ENCODE assay signal across 22 cellular contexts in the genomic region with DNA sequence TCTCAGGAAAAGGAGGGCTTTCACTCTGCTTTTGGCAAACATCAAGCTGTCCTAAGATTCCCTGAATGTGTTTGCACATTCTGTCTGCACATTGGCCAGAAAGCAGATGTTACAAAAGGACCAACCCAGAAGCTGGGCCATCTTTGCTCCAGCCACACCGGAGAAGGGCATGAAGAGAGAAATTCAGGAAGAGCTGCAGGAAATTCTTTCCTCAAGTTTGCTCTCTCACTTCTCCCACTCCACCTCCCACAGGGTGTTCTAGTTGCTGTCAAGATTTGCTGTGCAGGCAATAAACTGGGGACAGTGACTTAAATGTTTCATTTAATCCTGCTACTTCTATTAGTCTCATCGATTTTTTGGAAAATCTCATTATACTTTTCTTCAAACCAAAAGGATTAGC.
DNase-seq lines count a peak whose midpoint lies in the region; ATAC-seq, FAIRE-seq and TF ChIP-seq lines count a peak whose summit lies in the region.
"Had no signal": no experiment of that assay in that cellular context is flagged by ENCODE, and none has a peak within 500 bp of the region (broad histone marks: within the 10 kb centered on the region; RNA-seq: fewer than 3 reads in every experiment).

No MANE protein-coding gene starts in this region.

- FAIRE-seq in H1 (lab: Jason Lieb, UNC): no peak
- FAIRE-seq: A549, GM12892, GM18507 had no signal

- TF ChIP-seq POLR2A in H1 (IDR thresholded peaks at IDR 0.05; ENCODE audit: control extremely low read depth in 1 of 2, low read depth in 2 of 2, low read length in 2 of 2) (no peak), uterus (IDR thresholded peaks at IDR 0.05) (no peak)

- H3K27ac ChIP-seq in H1 (ENCODE audit: low read depth, low read length) (no peak overlapping the region), neural progenitor cell (no peak overlapping the region), uterus (no peak overlapping the region)
- H3K27ac ChIP-seq: 22Rv1, A549, C4-2B, GM23248 had no signal

- H3K4me3 Mint-ChIP-seq in neural progenitor cell: no peak overlapping the region
- H3K4me3 Mint-ChIP-seq: CD4-positive, alpha-beta T cell had no signal

- H3K4me3 ChIP-seq in H1 (ENCODE audit: extremely low read depth in 1 of 4, insufficient read depth in 2 of 4, low read depth in 3 of 4, low read length in 4 of 4) (no peak overlapping the region), neural progenitor cell (no peak overlapping the region), uterus (no peak overlapping the region)
- H3K4me3 ChIP-seq: A549, GM23248 had no signal

- no peaks in the 10 kb centered on the region for H3K27me3 ChIP-seq in H1 (replicated peaks in 1 of 4; ENCODE audit: control insufficient read depth in 3 of 4, extremely low read depth in 1 of 4, insufficient read depth in 3 of 4, low read length in 3 of 4)
- H3K27me3 ChIP-seq in neural progenitor cell: no peaks in the 10 kb centered on the region
- H3K27me3 ChIP-seq in uterus: no peaks in the 10 kb centered on the region

- H3K36me3 ChIP-seq in H1 (ENCODE audit: control insufficient read depth in 2 of 4, insufficient read depth in 4 of 4, low read length in 3 of 4): no peaks in the 10 kb centered on the region
- H3K36me3 ChIP-seq in neural progenitor cell: no peaks in the 10 kb centered on the region
- H3K36me3 ChIP-seq in uterus: no peaks in the 10 kb centered on the region

- no peak for TF ChIP-seq EP300 in H1 (IDR thresholded peaks at IDR 0.05; ENCODE audit: borderline replicate concordance in 1 of 2, low read depth in 2 of 2, low read length in 2 of 2)

- no peak overlapping the region for H3K4ac ChIP-seq in H1 (replicated peaks; ENCODE audit: insufficient read length, low read depth, low read length)

- DNase-seq in NCI-H82 (lab: John Stamatoyannopoulos, UW) (peak; percentile 42), NCI-H82 treated with DMSO at 0.1 percent for 48 hours (lab: John Stamatoyannopoulos, UW; ENCODE audit: unreplicated experiment) (no peak), H1 (ENCODE audit: low read depth in 1 of 2, low spot score in 2 of 2) (no peak), neural progenitor cell (ENCODE audit: low spot score) (no peak), superior temporal gyrus (ENCODE audit: extremely low spot score) (peak; percentile 47), foreskin melanocyte (no peak), uterus (no peak)
- DNase-seq: AML-193; Caco-2; CD4-positive, alpha-beta T cell; DMS153; DMS79; GDM1; GM23248; H7 had no signal

- no peak overlapping the region for H2BK15ac ChIP-seq in H1 (ENCODE audit: low read length)

- H3K79me1 ChIP-seq in H1 (ENCODE audit: low read depth, low read length): no peaks in the 10 kb centered on the region

- no peak overlapping the region for H2AK5ac ChIP-seq in H1 (ENCODE audit: low read depth, low read length)

- 98% methylated on average over 2 of the region's 2 CpGs; no CpG with 5 or more reads in 1 of the 2 experiments for WGBS in H1 (ENCODE audit: extremely low coverage in 1 of 2, insufficient coverage in 1 of 2, insufficient read length in 1 of 2, insufficient replicate concordance in 2 of 2, low coverage in 1 of 2, low lambda C conversion rate in 2 of 2, missing lambda C conversion rate in 1 of 2), 2 experiments

- H3K9me3 ChIP-seq in H1 (ENCODE audit: insufficient read depth in 2 of 2, low read depth in 1 of 2, low read length in 1 of 2) (no peaks in the 10 kb centered on the region), neural progenitor cell (ENCODE audit: low read depth) (no peaks in the 10 kb centered on the region), uterus (no peaks in the 10 kb centered on the region)
- H3K9me3 ChIP-seq: A549 had no signal

- H3K4me1 ChIP-seq in H1 (replicated peaks in 1 of 4; ENCODE audit: control insufficient read depth in 3 of 4, insufficient read depth in 4 of 4, low read length in 3 of 4) (peaks cover 2 to 6% (median 5%) of the 10 kb centered on the region in 4 experiments; a peak in 3 of 7 replicates), neural progenitor cell (peaks cover 10% of the 10 kb centered on the region), uterus (no peaks in the 10 kb centered on the region)
- H3K4me1 ChIP-seq: Caco-2 had no signal

- H4K91ac ChIP-seq in H1 (replicated peaks; ENCODE audit: insufficient read length, low read length): no peak overlapping the region

- no peak overlapping the region for H2BK12ac ChIP-seq in H1 (ENCODE audit: low read depth, low read length)

- H3K4me1 Mint-ChIP-seq in neural progenitor cell: peaks cover 55% of the 10 kb centered on the region

- no peak overlapping the region for H3K23ac ChIP-seq in H1 (ENCODE audit: insufficient read length)

- no peak for ATAC-seq in GM19455 (IDR thresholded peaks at IDR 0.05; ENCODE audit: unreplicated experiment)
- ATAC-seq: A549, HCT116 had no signal

- intact Hi-C loops in uterus (cut with DNase I; ENCODE audit: low total_unique reads): no loop called here

- peak overlapping the region; percentile 73 for H3K27ac Mint-ChIP-seq in neural progenitor cell
- H3K27ac Mint-ChIP-seq: CD4-positive, alpha-beta T cell had no signal

- no peaks in the 10 kb centered on the region for H3K9me3 Mint-ChIP-seq in neural progenitor cell
- H3K9me3 Mint-ChIP-seq: CD4-positive, alpha-beta T cell had no signal

- no peak overlapping the region for H3K14ac ChIP-seq in H1 (ENCODE audit: insufficient read length)

- 0 out of 2 replicates have a peak overlapping the region, but pooled peaks have one; percentile 27 for H2BK20ac ChIP-seq in H1 (ENCODE audit: low read length)

- H3K79me2 ChIP-seq in H1 (ENCODE audit: control insufficient read depth in 1 of 2, insufficient read depth in 2 of 2, low read length in 2 of 2) (no peaks in the 10 kb centered on the region), neural progenitor cell (ENCODE audit: low read depth) (no peaks in the 10 kb centered on the region)

- no peak overlapping the region for H4K8ac ChIP-seq in H1 (ENCODE audit: extremely low read depth, insufficient read depth, low read length)

- H3K23me2 ChIP-seq in H1 (ENCODE audit: low read depth, low read length): no peaks in the 10 kb centered on the region

- no peak overlapping the region for H2BK120ac ChIP-seq in H1 (replicated peaks; ENCODE audit: low read depth, low read length)

- H3K27me3 Mint-ChIP-seq in neural progenitor cell (ENCODE audit: insufficient read depth, low read depth): no peaks in the 10 kb centered on the region
- H3K27me3 Mint-ChIP-seq: CD4-positive, alpha-beta T cell had no signal

- H4K20me1 ChIP-seq in H1 (replicated peaks in 1 of 2; ENCODE audit: control insufficient read depth in 1 of 2, insufficient read depth in 2 of 2, low read length in 2 of 2) (no peaks in the 10 kb centered on the region), neural progenitor cell (ENCODE audit: low read depth) (no peaks in the 10 kb centered on the region)

- no peak overlapping the region for H2BK5ac ChIP-seq in H1 (ENCODE audit: low read depth, low read length)

- TF ChIP-seq CTCF in H1 (IDR thresholded peaks at IDR 0.05; ENCODE audit: control extremely low read depth in 1 of 3, insufficient read depth in 1 of 3, low read depth in 1 of 3, low read length in 3 of 3) (no peak), neural progenitor cell (IDR thresholded peaks at IDR 0.05) (no peak), uterus (IDR thresholded peaks at IDR 0.05) (no peak)

- CTCF ChIA-PET in H1 (lab: Charles Lee; ENCODE audit: partially characterized antibody): interaction anchor here (1.1 to 1.5 kb wide), 3 partner anchors 10 to 138 kb away, joined by 3 to 5 read pairs (median 3); partner anchors contain the start of gene UNC80

- POLR2A ChIA-PET in H1 (lab: Charles Lee; ENCODE audit: partially characterized antibody): no interaction called here

- H3K4me2 ChIP-seq in H1 (ENCODE audit: insufficient read depth in 1 of 2, low read depth in 2 of 2, low read length in 2 of 2) (no peak overlapping the region), neural progenitor cell (no peak overlapping the region)
- H3K4me2 ChIP-seq: A549 had no signal

- H2AFZ ChIP-seq in H1 (ENCODE audit: low read length) (no peak overlapping the region; the same call in 1 of the 2 replicates), neural progenitor cell (replicated peaks) (no peak overlapping the region)
- H2AFZ ChIP-seq: GM23248 had no signal

- peaks cover 53% of the 10 kb centered on the region for H3K36me3 Mint-ChIP-seq in neural progenitor cell

- no peak overlapping the region for H4K5ac ChIP-seq in H1 (ENCODE audit: insufficient read length, low read depth, low read length)

- H3K9ac ChIP-seq in H1 (replicated peaks in 1 of 4; ENCODE audit: extremely low read depth in 1 of 4, low read depth in 3 of 4, low read length in 3 of 4): no peak overlapping the region
- H3K9ac ChIP-seq in neural progenitor cell: no peak overlapping the region
- H3K9ac ChIP-seq: GM23248 had no signal

- no peaks in the 10 kb centered on the region for H3F3A ChIP-seq in neural progenitor cell (ENCODE audit: low read depth)

- no peak overlapping the region for H3K18ac ChIP-seq in H1 (ENCODE audit: extremely low read depth, low read length)

- TF ChIP-seq RAD21 in H1 (IDR thresholded peaks at IDR 0.05 in 1 of 2, conservative IDR thresholded peaks at IDR 0.05 in 1 of 2; ENCODE audit: low read depth in 2 of 2, low read length in 2 of 2): no peak

- no peak overlapping the region for H3K56ac ChIP-seq in H1 (replicated peaks; ENCODE audit: insufficient read length, low read depth, low read length)

TF ChIP-seq in H1, 55 proteins besides CTCF, POLR2A, EP300 and RAD21 (continues in another document):
- TF ChIP-seq ATF3 (IDR thresholded peaks at IDR 0.05; ENCODE audit: insufficient read depth, low read depth, low read length): no peak
- TF ChIP-seq SP2 (IDR thresholded peaks at IDR 0.05; ENCODE audit: low read length): no peak
- TF ChIP-seq JUND (IDR thresholded peaks at IDR 0.05; ENCODE audit: low read length): no peak
- no peak for TF ChIP-seq GABPA (IDR thresholded peaks at IDR 0.05; ENCODE audit: borderline replicate concordance, insufficient read depth, low read length)
- TF ChIP-seq TAF7 (optimal IDR thresholded peaks at IDR 0.05; ENCODE audit: borderline replicate concordance, low read depth, low read length): no peak
- TF ChIP-seq TBP (IDR thresholded peaks at IDR 0.05; ENCODE audit: low read depth, low read length): no peak
- TF ChIP-seq, protein P1, sequence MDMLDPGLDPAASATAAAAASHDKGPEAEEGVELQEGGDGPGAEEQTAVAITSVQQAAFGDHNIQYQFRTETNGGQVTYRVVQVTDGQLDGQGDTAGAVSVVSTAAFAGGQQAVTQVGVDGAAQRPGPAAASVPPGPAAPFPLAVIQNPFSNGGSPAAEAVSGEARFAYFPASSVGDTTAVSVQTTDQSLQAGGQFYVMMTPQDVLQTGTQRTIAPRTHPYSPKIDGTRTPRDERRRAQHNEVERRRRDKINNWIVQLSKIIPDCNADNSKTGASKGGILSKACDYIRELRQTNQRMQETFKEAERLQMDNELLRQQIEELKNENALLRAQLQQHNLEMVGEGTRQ (IDR thresholded peaks at IDR 0.05; ENCODE audit: low read length): no peak
- TF ChIP-seq SIN3A (conservative IDR thresholded peaks at IDR 0.05 in 1 of 2, IDR thresholded peaks at IDR 0.05 in 1 of 2; ENCODE audit: low read depth in 1 of 2, low read length in 2 of 2): no peak
- no peak for TF ChIP-seq CREB1 (IDR thresholded peaks at IDR 0.05)

Comparison
In these comparisons a context has a peak if more than half of its experiments do, and no peak if none do; other contexts are left out.
1. DNase-seq: peak in NCI-H82 (single experiment) and superior temporal gyrus (single experiment); none in NCI-H82 treated with DMSO at 0.1 percent for 48 hours (single experiment), H1 (0 of 2), neural progenitor cell (single experiment), foreskin melanocyte (single experiment) and uterus (0 of 2).